8 cellular contexts compared by ENCODE assay signal in genomic region chr22:40818192-40818746, GRCh38. TPM values are rescaled to one million over a fixed set of nuclear protein-coding genes. Genes with fewer than 3 reads are reported as not detected.
A peak's percentile ranks its signal among the peaks of the same experiment; 100 is the strongest.
DNase-seq lines count a peak whose midpoint lies in the region; ATAC-seq, FAIRE-seq and TF ChIP-seq lines count a peak whose summit lies in the region.

No MANE protein-coding gene starts in this region.

- no peaks in the 10 kb centered on the region for H3K9me2 ChIP-seq in OCI-LY1 (ENCODE audit: low read depth, low read length)

- peak overlapping the region; percentile 97 for H3K4me2 ChIP-seq in OCI-LY1 (ENCODE audit: low read length)

- H3K4me3 ChIP-seq in OCI-LY1 (ENCODE audit: low read depth, low read length, poor library complexity, severe bottlenecking) (peak overlapping the region; percentile 98), duodenal mucosa (ENCODE audit: low read depth in 1 of 2, low read length in 2 of 2) (peak overlapping the region; percentile 98 to 99), neutrophil (ENCODE audit: low read depth in 1 of 2, low read length in 1 of 2) (peak overlapping the region; percentile 92 to 98)

- H3K27ac ChIP-seq in OCI-LY1 (ENCODE audit: low read depth, low read length, poor library complexity, severe bottlenecking) (peak overlapping the region; percentile 83), duodenal mucosa (ENCODE audit: low read depth, low read length) (no peak overlapping the region), neutrophil (peak overlapping the region; percentile 77)

- DNase-seq in GM12891 (ENCODE audit: insufficient read length, low spot score) (no peak), NCI-H345 (lab: John Stamatoyannopoulos, UW) (no peak), DMS79 (lab: John Stamatoyannopoulos, UW) (no peak)
- DNase-seq in stimulated activated CD4-positive, alpha-beta T cell treated with anti-CD3 and anti-CD28 coated beads, Interleukin-12 subunit alpha, Interleukin-12 subunit beta, amount 100 ng/mL, for 4 hours = no peak

- H3K79me2 ChIP-seq in OCI-LY1 (ENCODE audit: insufficient read depth, low read length) = peaks cover 51% of the 10 kb centered on the region

- H3K36me3 ChIP-seq in OCI-LY1 (ENCODE audit: insufficient read depth, low read length) (peaks cover 37% of the 10 kb centered on the region), duodenal mucosa (ENCODE audit: control insufficient read depth in 1 of 2, insufficient read depth in 2 of 2, low read length in 2 of 2) (peaks cover 0 to 3% of the 10 kb centered on the region in 2 donors), neutrophil (no peaks in the 10 kb centered on the region)

- H3F3A ChIP-seq in OCI-LY1 (ENCODE audit: insufficient read depth, low read length) = peaks cover 5% of the 10 kb centered on the region

- no peak for ATAC-seq in HG03432 (IDR thresholded peaks at IDR 0.05; ENCODE audit: unreplicated experiment)

- H3K4me1 ChIP-seq in OCI-LY1 (ENCODE audit: insufficient read depth, low read length, severe bottlenecking) (peaks cover 37% of the 10 kb centered on the region), duodenal mucosa (ENCODE audit: control insufficient read depth in 1 of 2, insufficient read depth in 2 of 2, low read length in 2 of 2) (peaks cover 19 to 29% of the 10 kb centered on the region in 2 donors), neutrophil (ENCODE audit: control insufficient read depth in 1 of 2, insufficient read depth in 1 of 2, low read depth in 1 of 2, low read length in 1 of 2) (peaks cover 11 to 18% of the 10 kb centered on the region in 2 experiments)

- TF ChIP-seq CTCF in OCI-LY1 (IDR thresholded peaks at IDR 0.05; ENCODE audit: low read length) (no peak), neutrophil (IDR thresholded peaks at IDR 0.05) (no peak)

- FAIRE-seq in GM12891 (lab: Jason Lieb, UNC) = no peak

- TF ChIP-seq POLR2A in GM12891 (IDR thresholded peaks at IDR 0.05; ENCODE audit: low read depth, low read length) = 0 out of 2 replicates have a peak, but pooled peaks have one; percentile 2

- H3K27me3 ChIP-seq in OCI-LY1 (ENCODE audit: insufficient read depth, low read length) (no peaks in the 10 kb centered on the region), duodenal mucosa (ENCODE audit: control insufficient read depth in 1 of 2, insufficient read depth in 2 of 2, low read length in 2 of 2) (no peaks in the 10 kb centered on the region), neutrophil (no peaks in the 10 kb centered on the region)

- H3K9me3 ChIP-seq in OCI-LY1 (ENCODE audit: low read length) = no peaks in the 10 kb centered on the region; the same call in 1 of the 2 replicates
- no peaks in the 10 kb centered on the region for H3K9me3 ChIP-seq in duodenal mucosa (ENCODE audit: control insufficient read depth in 1 of 2, low read length in 2 of 2)
- H3K9me3 ChIP-seq in neutrophil = no peaks in the 10 kb centered on the region

- H2AFZ ChIP-seq in OCI-LY1 (ENCODE audit: low read length) = no peak overlapping the region

- no peaks in the 10 kb centered on the region for H4K20me1 ChIP-seq in OCI-LY1 (ENCODE audit: insufficient read depth, low read length)

- H3K9ac ChIP-seq in OCI-LY1 (ENCODE audit: low read length) (peak overlapping the region; percentile 93), duodenal mucosa (ENCODE audit: low read depth in 1 of 2, low read length in 2 of 2) (peak overlapping the region; percentile 87 to 89)

TF ChIP-seq in GM12891, 5 proteins besides CTCF, POLR2A, EP300 and RAD21:
- TF ChIP-seq POLR2AphosphoS5 (IDR thresholded peaks at IDR 0.05; ENCODE audit: low read depth, low read length) (no peak), TAF1 (IDR thresholded peaks at IDR 0.05; ENCODE audit: low read depth, low read length) (0 out of 2 replicates have a peak, but pooled peaks have one; percentile 19), PAX5 (IDR thresholded peaks at IDR 0.05; ENCODE audit: insufficient read depth, low read length, severe bottlenecking) (no peak), POU2F2 (IDR thresholded peaks at IDR 0.05; ENCODE audit: low read depth, low read length) (no peak), SPI1 (IDR thresholded peaks at IDR 0.05; ENCODE audit: low read depth, low read length) (0 out of 2 replicates have a peak, but pooled peaks have one; percentile 5)
TF ChIP-seq in GM12891: peak in this region for 2.

RNA-seq across cellular contexts. Expression of gene SLC25A17, which starts 0.9 kb away (rescaled TPM):
- polyA plus RNA-seq in GM12891 (2012; ENCODE audit: low read depth, missing spikeins) = 28.4 TPM

RNA-seq across cellular contexts. Expression of gene ST13, which starts 38.2 kb away (rescaled TPM):
- 273 TPM for polyA plus RNA-seq in GM12891 (2012; ENCODE audit: low read depth, missing spikeins)

RNA-seq across cellular contexts. Expression of gene XPNPEP3, which starts 38.7 kb away (rescaled TPM):
- polyA plus RNA-seq in GM12891 (2012; ENCODE audit: low read depth, missing spikeins) = 4.0 TPM

RNA-seq across cellular contexts. Expression of gene DNAJB7, which starts 43.6 kb away (rescaled TPM):
- 0.08 TPM for polyA plus RNA-seq in GM12891 (2012; ENCODE audit: low read depth, missing spikeins)
